In the genomic region with DNA sequence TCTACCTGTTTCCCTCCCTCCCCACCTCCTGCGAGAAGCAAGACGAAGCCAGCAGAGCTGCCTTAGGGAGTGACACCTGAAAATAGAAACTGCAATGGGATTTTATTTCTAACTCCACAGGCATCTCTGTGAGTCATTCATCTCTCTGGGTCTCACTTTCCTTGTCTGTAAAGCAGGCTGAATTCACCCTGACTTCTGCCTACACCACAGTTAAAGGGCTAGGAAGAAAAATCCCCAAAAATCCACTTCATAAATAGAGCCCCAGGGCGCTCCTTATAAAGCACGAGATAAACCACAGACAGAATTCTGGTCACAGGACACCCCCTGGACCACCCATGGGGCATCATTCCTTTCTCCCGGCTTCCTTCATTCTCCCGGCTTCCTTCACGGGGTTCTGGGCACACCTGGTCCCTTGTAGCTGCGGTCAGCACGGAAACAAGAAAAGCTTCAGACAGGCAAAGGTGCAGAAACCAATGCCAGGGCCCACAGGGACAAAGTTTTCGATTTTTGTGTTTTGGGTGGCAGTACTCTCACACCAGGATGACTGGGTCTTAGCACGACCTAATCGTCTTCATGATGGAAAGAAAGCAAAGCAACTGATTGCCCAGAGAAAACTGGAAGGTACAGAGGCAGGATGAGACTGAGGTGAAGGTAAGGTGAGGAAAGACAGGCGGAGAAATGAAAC, we compare ENCODE assay signal across 2 cellular contexts.
TF ChIP-seq lines count a peak whose summit lies in the region.

No MANE protein-coding gene starts in this region.

TF ChIP-seq in GM12878, 131 proteins besides CTCF, POLR2A, EP300 and RAD21:
- TF ChIP-seq DPF2 (IDR thresholded peaks at IDR 0.05) (0 out of 2 replicates have a peak, but pooled peaks have one; percentile 17), RUNX3 (IDR thresholded peaks at IDR 0.05; ENCODE audit: low read length) (peak; percentile 34), ELK1 (IDR thresholded peaks at IDR 0.05; ENCODE audit: low read depth, low read length) (no peak), IKZF1 (conservative IDR thresholded peaks at IDR 0.05) (peak; percentile 62), EED (IDR thresholded peaks at IDR 0.05; ENCODE audit: low read depth) (0 out of 2 replicates have a peak, but pooled peaks have one; percentile 10), IKZF2 (IDR thresholded peaks at IDR 0.05) (peak; percentile 34 to 41; a peak in 2 of 4 replicates), TCF12 (IDR thresholded peaks at IDR 0.05; ENCODE audit: low read depth, low read length) (no peak)

TF ChIP-seq in HepG2, 621 proteins besides CTCF, POLR2A, EP300 and RAD21:
- TF ChIP-seq MED1 (CRISPR knock-in tag; IDR thresholded peaks at IDR 0.05), result peak; percentile 7; the same call in 1 of the 2 replicates
- TF ChIP-seq, protein P1, sequence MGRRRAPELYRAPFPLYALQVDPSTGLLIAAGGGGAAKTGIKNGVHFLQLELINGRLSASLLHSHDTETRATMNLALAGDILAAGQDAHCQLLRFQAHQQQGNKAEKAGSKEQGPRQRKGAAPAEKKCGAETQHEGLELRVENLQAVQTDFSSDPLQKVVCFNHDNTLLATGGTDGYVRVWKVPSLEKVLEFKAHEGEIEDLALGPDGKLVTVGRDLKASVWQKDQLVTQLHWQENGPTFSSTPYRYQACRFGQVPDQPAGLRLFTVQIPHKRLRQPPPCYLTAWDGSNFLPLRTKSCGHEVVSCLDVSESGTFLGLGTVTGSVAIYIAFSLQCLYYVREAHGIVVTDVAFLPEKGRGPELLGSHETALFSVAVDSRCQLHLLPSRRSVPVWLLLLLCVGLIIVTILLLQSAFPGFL (CRISPR knock-in tag; IDR thresholded peaks at IDR 0.05), result no peak
